ENCODE assay signal across 1 cellular context in genomic region chr2:163471947-163472346, GRCh38.
TF ChIP-seq lines count a peak whose summit lies in the region.

No MANE protein-coding gene starts in this region.

TF ChIP-seq in GM23338, 12 proteins besides CTCF, POLR2A, EP300 and RAD21 (continued from another document):
- TF ChIP-seq ETS1 (IDR thresholded peaks at IDR 0.05) (no peak), NANOG (IDR thresholded peaks at IDR 0.05; ENCODE audit: borderline replicate concordance) (no peak), ZNF331 (CRISPR knock-in tag; IDR thresholded peaks at IDR 0.05; ENCODE audit: low read depth) (no peak), POLR2AphosphoS5 (IDR thresholded peaks at IDR 0.05; ENCODE audit: low read depth) (no peak)
